ENCODE assay signal across 1 cellular context in genomic region chr20:43549416-43550136, GRCh38.
TF ChIP-seq lines count a peak whose summit lies in the region.

No MANE protein-coding gene starts in this region.

TF ChIP-seq in HepG2, 621 proteins besides CTCF, POLR2A, EP300 and RAD21 (continues in another document):
- TF ChIP-seq DRAP1 (CRISPR knock-in tag; IDR thresholded peaks at IDR 0.05) (no peak), ZNF740 (CRISPR knock-in tag; IDR thresholded peaks at IDR 0.05) (no peak), ZNF687 (CRISPR knock-in tag; IDR thresholded peaks at IDR 0.05) (peak; percentile 31), PATZ1 (CRISPR knock-in tag; IDR thresholded peaks at IDR 0.05) (no peak), REST (IDR thresholded peaks at IDR 0.05; ENCODE audit: borderline replicate concordance in 1 of 2, low read depth in 1 of 2, low read length in 2 of 2) (no peak), SP2 (CRISPR knock-in tag; IDR thresholded peaks at IDR 0.05) (0 out of 2 replicates have a peak, but pooled peaks have one; percentile 20), MBD4 (IDR thresholded peaks at IDR 0.05; ENCODE audit: borderline replicate concordance, low read length) (no peak), ZNF414 (CRISPR knock-in tag; IDR thresholded peaks at IDR 0.05) (no peak), IKZF1 (IDR thresholded peaks at IDR 0.05) (no peak), SP1 (IDR thresholded peaks at IDR 0.05) (no peak), SP1 (CRISPR knock-in tag; IDR thresholded peaks at IDR 0.05) (no peak), THAP7 (CRISPR knock-in tag; IDR thresholded peaks at IDR 0.05) (no peak), NFKB2 (CRISPR knock-in tag; IDR thresholded peaks at IDR 0.05; ENCODE audit: borderline replicate concordance) (0 out of 2 replicates have a peak, but pooled peaks have one; percentile 31), ATF6 (CRISPR knock-in tag; conservative IDR thresholded peaks at IDR 0.05) (no peak), MEIS2 (CRISPR knock-in tag; IDR thresholded peaks at IDR 0.05) (no peak), MYNN (CRISPR knock-in tag; IDR thresholded peaks at IDR 0.05; ENCODE audit: low read depth) (no peak), PITX1 (CRISPR knock-in tag; IDR thresholded peaks at IDR 0.05) (no peak), JUNB (CRISPR knock-in tag; IDR thresholded peaks at IDR 0.05; ENCODE audit: borderline replicate concordance) (no peak), ZGPAT (CRISPR knock-in tag; IDR thresholded peaks at IDR 0.05) (no peak), MXD1 (CRISPR knock-in tag; IDR thresholded peaks at IDR 0.05) (no peak), REPIN1 (CRISPR knock-in tag; IDR thresholded peaks at IDR 0.05; ENCODE audit: borderline replicate concordance, low read depth) (no peak), ZNF101 (CRISPR knock-in tag; IDR thresholded peaks at IDR 0.05; ENCODE audit: borderline replicate concordance, low read depth) (0 out of 2 replicates have a peak, but pooled peaks have one; percentile 16), TFDP2 (CRISPR knock-in tag; IDR thresholded peaks at IDR 0.05) (no peak), ZNF556 (CRISPR knock-in tag; IDR thresholded peaks at IDR 0.05; ENCODE audit: borderline replicate concordance) (no peak), MIER2 (CRISPR knock-in tag; IDR thresholded peaks at IDR 0.05) (no peak), DPF2 (CRISPR knock-in tag; IDR thresholded peaks at IDR 0.05; ENCODE audit: borderline replicate concordance, low read depth) (no peak), E2F1 (CRISPR knock-in tag; IDR thresholded peaks at IDR 0.05) (no peak), CBX5 (CRISPR knock-in tag; IDR thresholded peaks at IDR 0.05; ENCODE audit: borderline replicate concordance) (no peak), CSRNP2 (CRISPR knock-in tag; conservative IDR thresholded peaks at IDR 0.05; ENCODE audit: low read depth) (no peak), AGO2 (optimal IDR thresholded peaks at IDR 0.05; ENCODE audit: low read depth, low read length) (peak; percentile 27), ZNF589 (CRISPR knock-in tag; conservative IDR thresholded peaks at IDR 0.05) (no peak), NR2F1 (CRISPR knock-in tag; IDR thresholded peaks at IDR 0.05) (no peak), ZNF251 (CRISPR knock-in tag; IDR thresholded peaks at IDR 0.05) (no peak), STAG1 (CRISPR knock-in tag; IDR thresholded peaks at IDR 0.05) (0 out of 2 replicates have a peak, but pooled peaks have one; percentile 10), SP5 (CRISPR knock-in tag; IDR thresholded peaks at IDR 0.05; ENCODE audit: borderline replicate concordance, low read depth) (no peak), FOXJ3 (CRISPR knock-in tag; IDR thresholded peaks at IDR 0.05; ENCODE audit: borderline replicate concordance) (no peak), SRSF9 (IDR thresholded peaks at IDR 0.05; ENCODE audit: borderline replicate concordance, insufficient read depth, low read depth, low read length, poor library complexity, severe bottlenecking) (no peak)
